Comparison of ENCODE assay signal across 9 cellular contexts in the genomic region with DNA sequence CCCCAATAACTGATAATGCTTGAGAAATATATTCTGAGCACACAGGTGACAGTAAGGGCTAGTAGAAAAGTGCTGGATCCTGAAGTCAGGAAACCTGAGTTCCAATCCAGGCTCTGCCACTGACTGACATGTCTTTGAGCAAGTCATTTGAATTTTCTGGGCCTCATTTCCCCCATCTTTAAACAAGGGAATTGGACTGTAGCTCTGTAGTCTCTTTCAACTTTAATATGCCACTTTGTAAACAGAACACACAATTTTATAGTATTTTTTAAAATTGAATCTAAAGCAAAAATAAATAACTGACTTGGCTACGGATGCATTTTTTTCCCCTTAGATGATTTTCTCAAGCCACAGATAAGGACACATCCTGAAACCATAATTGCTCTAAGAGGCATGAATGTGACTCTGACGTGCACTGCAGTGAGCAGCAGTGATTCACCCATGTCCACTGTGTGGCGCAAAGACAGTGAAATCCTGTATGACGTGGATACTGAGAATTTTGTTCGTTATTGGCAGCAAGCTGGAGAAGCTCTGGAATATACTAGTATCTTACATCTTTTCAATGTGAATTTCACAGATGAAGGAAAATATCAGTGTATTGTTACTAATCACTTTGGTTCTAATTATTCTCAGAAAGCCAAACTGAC. TPM values are rescaled to one million over a fixed set of nuclear protein-coding genes. Genes with fewer than 3 reads are reported as not detected.
DNase-seq lines count a peak whose midpoint lies in the region; ATAC-seq and TF ChIP-seq lines count a peak whose summit lies in the region.
"Had no signal": no experiment of that assay in that cellular context is flagged by ENCODE, and none has a peak within 500 bp of the region (broad histone marks: within the 10 kb centered on the region; RNA-seq: fewer than 3 reads in every experiment).

No MANE protein-coding gene starts in this region.

- H3K27me3 Mint-ChIP-seq in HFFc6 (ENCODE audit: insufficient read depth) = no peaks in the 10 kb centered on the region
- H3K27me3 Mint-ChIP-seq in activated T-helper 1 cell treated with anti-CD3 and anti-CD28 coated beads, Interleukin-12 subunit alpha, Interleukin-12 subunit beta, Interleukin-2, Interleukin-4 antibody, amounts not matched to agents 30 ng/mL and 10 ng/mL and 1 ng/mL, durations not matched to agents 14 hours and 24 hours and 36 hours (ENCODE audit: insufficient read depth) = no peaks in the 10 kb centered on the region

- ATAC-seq in GM18498 (IDR thresholded peaks at IDR 0.05; ENCODE audit: unreplicated experiment) (no peak), GM21423 (IDR thresholded peaks at IDR 0.05; ENCODE audit: unreplicated experiment) (no peak)

- H3K9me3 Mint-ChIP-seq in HFFc6 = no peaks in the 10 kb centered on the region
- H3K9me3 Mint-ChIP-seq in activated T-helper 1 cell treated with anti-CD3 and anti-CD28 coated beads, Interleukin-12 subunit alpha, Interleukin-12 subunit beta, Interleukin-2, Interleukin-4 antibody, amounts not matched to agents 30 ng/mL and 10 ng/mL and 1 ng/mL, durations not matched to agents 14 hours and 24 hours and 36 hours = no peaks in the 10 kb centered on the region

- intact Hi-C loops in activated T-helper 1 cell treated with anti-CD3 and anti-CD28 coated beads, Interleukin-12 subunit alpha, Interleukin-12 subunit beta, Interleukin-2, Interleukin-4 antibody, amounts not matched to agents 30 ng/mL and 10 ng/mL and 1 ng/mL, durations not matched to agents 14 hours and 24 hours and 36 hours (cut with micrococcal nuclease) = no loop called here

- DNase-seq in HFFc6 (peak; percentile 96), brain pericyte (ENCODE audit: low read depth, low spot score) (peak; percentile 8), iris pigment epithelial cell (ENCODE audit: low read depth) (peak; percentile 98), smooth muscle cell of the brain vasculature (ENCODE audit: low read depth, low spot score) (peak; percentile 15), SHP77 (lab: John Stamatoyannopoulos, UW) (no peak)
- no peak for DNase-seq in activated T-helper 1 cell treated with anti-CD3 and anti-CD28 coated beads, Interleukin-12 subunit alpha, Interleukin-12 subunit beta, Interleukin-2, Interleukin-4 antibody, amounts not matched to agents 30 ng/mL and 10 ng/mL and 1 ng/mL, durations not matched to agents 14 hours and 24 hours and 36 hours (ENCODE audit: low spot score)
- DNase-seq: retina had no signal

- peaks cover 34% of the 10 kb centered on the region for H3K36me3 Mint-ChIP-seq in HFFc6 (ENCODE audit: low read depth)
- peaks cover 42% of the 10 kb centered on the region for H3K36me3 Mint-ChIP-seq in activated T-helper 1 cell treated with anti-CD3 and anti-CD28 coated beads, Interleukin-12 subunit alpha, Interleukin-12 subunit beta, Interleukin-2, Interleukin-4 antibody, amounts not matched to agents 30 ng/mL and 10 ng/mL and 1 ng/mL, durations not matched to agents 14 hours and 24 hours and 36 hours (ENCODE audit: low read depth)

- peak; percentile 70 for TF ChIP-seq CTCF in HFFc6 (IDR thresholded peaks at IDR 0.05)

- H3K4me1 Mint-ChIP-seq in HFFc6 (ENCODE audit: low read depth) = peaks cover 34% of the 10 kb centered on the region
- no peaks in the 10 kb centered on the region for H3K4me1 Mint-ChIP-seq in activated T-helper 1 cell treated with anti-CD3 and anti-CD28 coated beads, Interleukin-12 subunit alpha, Interleukin-12 subunit beta, Interleukin-2, Interleukin-4 antibody, amounts not matched to agents 30 ng/mL and 10 ng/mL and 1 ng/mL, durations not matched to agents 14 hours and 24 hours and 36 hours (ENCODE audit: low read depth)

- H3K4me3 Mint-ChIP-seq in HFFc6 = peak overlapping the region; percentile 52
- H3K4me3 Mint-ChIP-seq in activated T-helper 1 cell treated with anti-CD3 and anti-CD28 coated beads, Interleukin-12 subunit alpha, Interleukin-12 subunit beta, Interleukin-2, Interleukin-4 antibody, amounts not matched to agents 30 ng/mL and 10 ng/mL and 1 ng/mL, durations not matched to agents 14 hours and 24 hours and 36 hours = no peak overlapping the region

- H3K27ac Mint-ChIP-seq in HFFc6 = peak overlapping the region; percentile 94
- no peak overlapping the region for H3K27ac Mint-ChIP-seq in activated T-helper 1 cell treated with anti-CD3 and anti-CD28 coated beads, Interleukin-12 subunit alpha, Interleukin-12 subunit beta, Interleukin-2, Interleukin-4 antibody, amounts not matched to agents 30 ng/mL and 10 ng/mL and 1 ng/mL, durations not matched to agents 14 hours and 24 hours and 36 hours

RNA-seq across cellular contexts. Expression of gene LRIG2, which starts 37.0 kb away (rescaled TPM):
- 1 to 10 TPM; 5.6 to 8.5 (median 7.4) TPM for total RNA-seq in HFFc6 (2021; fragmentation: NEBNext Ultra II Directional; extraction: Animal tissue kit (Norgen Biotek cat#: 25700))
- 11.2 and 12.3 TPM in 2 replicates for total RNA-seq in activated T-helper 1 cell treated with anti-CD3 and anti-CD28 coated beads, Interleukin-12 subunit alpha, Interleukin-12 subunit beta, Interleukin-2, Interleukin-4 antibody, amounts not matched to agents 30 ng/mL and 10 ng/mL and 1 ng/mL, durations not matched to agents 14 hours and 24 hours and 36 hours

Comparison
In these comparisons a context has a peak if more than half of its experiments do, and no peak if none do; other contexts are left out.
1. DNase-seq: peak in HFFc6 (single experiment), brain pericyte (single experiment), iris pigment epithelial cell (single experiment) and smooth muscle cell of the brain vasculature (single experiment); none in SHP77 (0 of 2) and activated T-helper 1 cell treated with anti-CD3 and anti-CD28 coated beads, Interleukin-12 subunit alpha, Interleukin-12 subunit beta, Interleukin-2, Interleukin-4 antibody, amounts not matched to agents 30 ng/mL and 10 ng/mL and 1 ng/mL, durations not matched to agents 14 hours and 24 hours and 36 hours (single experiment).